In the genomic region with DNA sequence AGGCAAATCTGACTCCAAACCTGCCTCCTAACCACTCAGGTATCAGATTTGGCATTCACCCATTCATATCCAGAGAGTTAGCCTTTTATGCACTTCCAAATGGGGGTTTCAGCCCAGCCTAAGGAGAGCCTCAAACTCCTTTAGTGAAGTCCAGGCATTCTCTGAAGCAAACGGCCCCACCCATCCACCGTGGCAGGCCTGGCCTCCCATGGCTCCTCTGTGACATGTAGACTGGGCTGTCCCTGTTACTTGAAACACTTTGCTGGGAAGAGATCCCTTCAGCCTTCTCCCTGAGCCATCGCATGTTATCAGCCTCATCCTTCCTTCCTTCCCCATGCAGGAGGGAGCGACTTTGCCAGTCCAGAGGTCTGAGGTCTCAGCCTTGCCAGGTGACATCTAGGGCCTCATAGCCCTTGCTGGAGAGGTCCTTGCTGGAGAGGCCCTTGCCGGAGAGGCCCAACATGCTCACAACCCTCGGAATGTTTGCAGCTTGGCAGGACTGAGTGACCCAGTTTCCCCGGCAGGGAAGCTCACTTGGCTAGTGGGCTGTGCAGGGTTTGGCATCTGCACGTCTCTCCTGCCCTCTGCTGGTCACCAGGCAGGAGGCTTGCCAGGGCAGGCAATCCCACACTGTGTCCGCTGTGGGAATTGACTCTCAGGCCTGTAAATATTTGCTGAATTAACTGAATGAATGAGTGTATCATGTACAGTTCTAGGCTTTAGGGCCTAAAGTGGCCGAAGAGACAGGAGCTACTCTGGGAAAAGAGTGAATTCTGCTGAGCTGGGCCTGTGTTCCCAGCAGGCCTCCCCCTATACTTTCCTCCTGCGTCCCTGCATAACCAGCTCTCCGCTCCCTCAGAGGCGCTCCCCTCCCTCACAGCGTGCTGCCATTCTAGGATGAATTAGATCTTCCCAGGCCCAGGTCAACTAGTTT, we compare ENCODE assay signal across 8 cellular contexts. TPM values are rescaled to one million over a fixed set of nuclear protein-coding genes. Genes with fewer than 3 reads are reported as not detected.
DNase-seq lines count a peak whose midpoint lies in the region; ATAC-seq and TF ChIP-seq lines count a peak whose summit lies in the region.

No MANE protein-coding gene starts in this region.

- H2AFZ ChIP-seq in PC-9 = no peak overlapping the region

- no peaks in the 10 kb centered on the region for H3K79me2 ChIP-seq in PC-9 (ENCODE audit: low read depth)

- peak; percentile 97 to 99 for ATAC-seq in activated T-cell treated with anti-CD3 and anti-CD28 coated beads, Interleukin-2, amount 50 U/mL, for 72 hours (replicated peaks in 1 of 2)
- peak; percentile 83 to 88 for ATAC-seq in natural killer cell treated with Interleukin-12 subunit alpha and Interleukin-12 subunit beta and Interleukin-15 and Interleukin-18, amount 100 ng/mL, for 72 hours
- no peak for ATAC-seq in GM19395 (IDR thresholded peaks at IDR 0.05; ENCODE audit: unreplicated experiment)

- H3K4me3 ChIP-seq in HUES48 (ENCODE audit: low read depth, low read length) = peak overlapping the region; percentile 49
- H3K4me3 ChIP-seq in PC-9 = no peak overlapping the region
- H3K4me3 ChIP-seq in fibroblast of mammary gland (ENCODE audit: control insufficient read depth, low read depth, low read length) = no peak overlapping the region

- POLR2A ChIA-PET in PC-9 (lab: Charles Lee; ENCODE audit: unreplicated experiment) = interaction anchor here (0.5 kb wide), 1 partner anchor 26 kb away, joined by 3 read pairs; no protein-coding TSS in a partner anchor

- H3K9me3 ChIP-seq in HUES48 (ENCODE audit: control insufficient read depth, insufficient read depth, low read length) (no peaks in the 10 kb centered on the region), PC-9 (ENCODE audit: insufficient read depth, low read depth) (no peaks in the 10 kb centered on the region)

- no peaks in the 10 kb centered on the region for H3K36me3 Mint-ChIP-seq in activated T-cell treated with anti-CD3 and anti-CD28 coated beads, Interleukin-2, amount 50 U/mL, for 72 hours (ENCODE audit: insufficient read depth in 2 of 2)
- H3K36me3 Mint-ChIP-seq in natural killer cell treated with Interleukin-12 subunit alpha and Interleukin-12 subunit beta and Interleukin-15 and Interleukin-18, amount 100 ng/mL, for 72 hours = no peaks in the 10 kb centered on the region

- no peaks in the 10 kb centered on the region for H3K27me3 Mint-ChIP-seq in activated T-cell treated with anti-CD3 and anti-CD28 coated beads, Interleukin-2, amount 50 U/mL, for 72 hours (ENCODE audit: low read depth)
- H3K27me3 Mint-ChIP-seq in natural killer cell treated with Interleukin-12 subunit alpha and Interleukin-12 subunit beta and Interleukin-15 and Interleukin-18, amount 100 ng/mL, for 72 hours = no peaks in the 10 kb centered on the region

- no peaks in the 10 kb centered on the region for H3K9me3 Mint-ChIP-seq in activated T-cell treated with anti-CD3 and anti-CD28 coated beads, Interleukin-2, amount 50 U/mL, for 72 hours
- no peaks in the 10 kb centered on the region for H3K9me3 Mint-ChIP-seq in natural killer cell treated with Interleukin-12 subunit alpha and Interleukin-12 subunit beta and Interleukin-15 and Interleukin-18, amount 100 ng/mL, for 72 hours

- H3K27ac Mint-ChIP-seq in activated T-cell treated with anti-CD3 and anti-CD28 coated beads, Interleukin-2, amount 50 U/mL, for 72 hours = no peak overlapping the region
- H3K27ac Mint-ChIP-seq in natural killer cell treated with Interleukin-12 subunit alpha and Interleukin-12 subunit beta and Interleukin-15 and Interleukin-18, amount 100 ng/mL, for 72 hours = no peak overlapping the region

- no TSS peak for BruUV-seq in PC-9 (replicated peaks; lab: Mats Ljungman, UMichigan)

- H3K9ac ChIP-seq in HUES48 (ENCODE audit: low read depth, low read length) = no peak overlapping the region

- DNase-seq in Daoy (ENCODE audit: low read depth) (peak; percentile 87), PC-9 (peak; percentile 72 to 74), fibroblast of mammary gland (ENCODE audit: low read depth) (peak; percentile 81)
- DNase-seq in activated T-cell treated with anti-CD3 and anti-CD28 coated beads, Interleukin-2, amount 50 U/mL, for 72 hours = peak; percentile 75 to 79
- peak; percentile 75 for DNase-seq in natural killer cell treated with Interleukin-12 subunit alpha and Interleukin-12 subunit beta and Interleukin-15 and Interleukin-18, amount 100 ng/mL, for 72 hours (ENCODE audit: low spot score)
- peak; percentile 57 to 78 (median 66) for DNase-seq in stimulated activated naive CD4-positive, alpha-beta T cell (lab: John Stamatoyannopoulos, UW)

- no peaks in the 10 kb centered on the region for H4K20me1 ChIP-seq in PC-9 (ENCODE audit: insufficient read depth)

- 0 out of 2 replicates have a peak overlapping the region, but pooled peaks have one; percentile 4 for H3K4me2 ChIP-seq in PC-9

- no peak overlapping the region for H3K4me3 Mint-ChIP-seq in activated T-cell treated with anti-CD3 and anti-CD28 coated beads, Interleukin-2, amount 50 U/mL, for 72 hours
- no peak overlapping the region for H3K4me3 Mint-ChIP-seq in natural killer cell treated with Interleukin-12 subunit alpha and Interleukin-12 subunit beta and Interleukin-15 and Interleukin-18, amount 100 ng/mL, for 72 hours

- H3K4me1 Mint-ChIP-seq in activated T-cell treated with anti-CD3 and anti-CD28 coated beads, Interleukin-2, amount 50 U/mL, for 72 hours (ENCODE audit: low read depth) = no peaks in the 10 kb centered on the region
- no peaks in the 10 kb centered on the region for H3K4me1 Mint-ChIP-seq in natural killer cell treated with Interleukin-12 subunit alpha and Interleukin-12 subunit beta and Interleukin-15 and Interleukin-18, amount 100 ng/mL, for 72 hours (ENCODE audit: low read depth in 2 of 2)

- H3K4me1 ChIP-seq in HUES48 (ENCODE audit: control insufficient read depth, insufficient read depth, low read length) (peaks cover 8% of the 10 kb centered on the region), PC-9 (replicated peaks; ENCODE audit: insufficient read depth) (no peaks in the 10 kb centered on the region)

- CTCF ChIA-PET in PC-9 (lab: Charles Lee) = interaction anchor here (0.6 to 2.1 kb wide), 12 partner anchors 16 to 1229 kb away, joined by 3 to 33 read pairs (median 4); partner anchors contain the start of gene KCNC4

- H3K27ac ChIP-seq in HUES48 (ENCODE audit: low read depth, low read length) (no peak overlapping the region), PC-9 (no peak overlapping the region)

- no peaks in the 10 kb centered on the region for H3K9me2 ChIP-seq in PC-9 (ENCODE audit: insufficient read depth)

- H3K36me3 ChIP-seq in HUES48 (ENCODE audit: control insufficient read depth, insufficient read depth, low read length) (no peaks in the 10 kb centered on the region), PC-9 (ENCODE audit: low read depth) (no peaks in the 10 kb centered on the region)

- H3K27me3 ChIP-seq in HUES48 (ENCODE audit: control insufficient read depth, insufficient read depth, low read length) = no peaks in the 10 kb centered on the region
- no peaks in the 10 kb centered on the region for H3K27me3 ChIP-seq in PC-9 (ENCODE audit: insufficient read depth, low read depth)

- TF ChIP-seq CTCF in PC-9 (conservative IDR thresholded peaks at IDR 0.05) = peak; percentile 99
- peak; percentile 98 for TF ChIP-seq CTCF in fibroblast of mammary gland (conservative IDR thresholded peaks at IDR 0.05; ENCODE audit: control insufficient read depth, insufficient read depth, low read depth, low read length)

- intact Hi-C loops in PC-9 (cut with micrococcal nuclease; ENCODE audit: unreplicated experiment) = loop anchor here (1.0 to 2.0 kb wide), 5 partner anchors 105 to 302 kb away; no protein-coding TSS in a partner anchor

- H3F3A ChIP-seq in PC-9 (ENCODE audit: insufficient read depth, low read depth) = no peaks in the 10 kb centered on the region

RNA-seq across cellular contexts. Expression of gene RBM15, which starts 26.7 kb away (rescaled TPM):
- total RNA-seq in Daoy (2014; rRNA removed; shearing (Covaris generic)) = 39.1 and 39.7 TPM in 2 replicates
- 42.7 and 43.1 TPM in 2 replicates for total RNA-seq in PC-9 (2021)
- 10 to 100 TPM; 75.0 to 77.8 TPM for total RNA-seq in activated T-cell treated with anti-CD3 and anti-CD28 coated beads, Interleukin-2, amount 50 U/mL, for 72 hours
- total RNA-seq in natural killer cell treated with Interleukin-12 subunit alpha and Interleukin-12 subunit beta and Interleukin-15 and Interleukin-18, amount 100 ng/mL, for 72 hours = 10 to 100 TPM; 60.2 to 97.9 TPM
